8 cellular contexts compared by ENCODE assay signal in the genomic region with DNA sequence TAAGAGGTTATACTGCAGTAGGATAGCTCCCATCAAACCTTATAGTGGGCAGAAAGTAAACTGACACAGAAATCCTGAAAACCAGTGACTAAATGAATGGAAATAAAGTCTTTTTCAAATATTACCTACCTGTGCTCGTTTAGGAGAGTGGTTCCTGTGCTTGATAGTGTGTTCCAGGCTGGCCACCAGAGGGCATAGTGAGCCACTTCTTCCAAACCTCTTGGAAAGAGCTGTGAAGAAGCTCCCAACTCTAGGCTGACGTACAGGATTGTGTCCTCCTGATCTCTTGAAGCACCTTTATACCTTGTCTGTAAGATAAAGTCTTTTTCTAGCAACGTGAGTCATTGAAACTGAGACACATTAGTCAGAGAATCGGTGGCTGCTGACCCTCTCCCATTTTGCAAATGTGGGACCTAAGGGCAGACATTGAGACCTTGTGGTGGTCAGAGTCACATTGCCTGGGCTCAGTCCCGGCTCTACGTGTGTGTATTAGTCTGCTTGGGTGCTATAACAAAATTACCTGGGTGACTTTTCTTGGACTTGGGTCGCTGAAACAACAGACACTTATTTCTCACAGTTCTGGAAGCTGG. TPM values are rescaled to one million over a fixed set of nuclear protein-coding genes. Genes with fewer than 3 reads are reported as not detected.
DNase-seq lines count a peak whose midpoint lies in the region; ATAC-seq and TF ChIP-seq lines count a peak whose summit lies in the region.

No MANE protein-coding gene starts in this region.

- no peak for DNase-seq in GM06990 (ENCODE audit: extremely low read depth, insufficient read length)
- peak; percentile 75 for DNase-seq in NCI-H2227 (lab: John Stamatoyannopoulos, UW; ENCODE audit: unreplicated experiment)
- DNase-seq in activated CD4-positive, CD25-positive, alpha-beta regulatory T cell treated with anti-CD3 and anti-CD28 coated beads, Interleukin-2, amount 50 U/mL, for 72 hours: peak; percentile 52
- DNase-seq in effector CD8-positive, alpha-beta T cell (lab: John Stamatoyannopoulos, UW): peak; percentile 2
- DNase-seq in lung microvascular endothelial cell (ENCODE audit: low read depth in 2 of 2): peak; percentile 79
- DNase-seq in stimulated activated naive CD4-positive, alpha-beta T cell (lab: John Stamatoyannopoulos, UW): peak in 5 of 6 experiments; percentile 3 to 39 (median 19)

- peaks cover 21% of the 10 kb centered on the region for H3K36me3 ChIP-seq in GM06990 (ENCODE audit: control insufficient read depth, insufficient read depth, low read length)

- H3K4me3 ChIP-seq in GM06990 (replicated peaks; ENCODE audit: low read depth, low read length): no peak overlapping the region

- TF ChIP-seq CTCF in GM06990 (IDR thresholded peaks at IDR 0.05; ENCODE audit: insufficient read depth, low read length, poor library complexity, severe bottlenecking): peak; percentile 81

- ATAC-seq in HG02870 (IDR thresholded peaks at IDR 0.05; ENCODE audit: unreplicated experiment) (peak; percentile 62), GM19023 (IDR thresholded peaks at IDR 0.05; ENCODE audit: unreplicated experiment) (no peak)

- H3K27me3 ChIP-seq in GM06990 (replicated peaks; ENCODE audit: control insufficient read depth, insufficient read depth, low read length): no peaks in the 10 kb centered on the region

RNA-seq across cellular contexts. Expression of gene TDP1, which starts 17.6 kb away (rescaled TPM):
- 7.9 and 13.1 TPM in 2 replicates for total RNA-seq in lung microvascular endothelial cell

RNA-seq across cellular contexts. Expression of gene EFCAB11, which starts 18.8 kb away (rescaled TPM):
- total RNA-seq in lung microvascular endothelial cell: 1.8 and 2.2 TPM in 2 replicates
